In genomic region chr5:95664204-95664786, GRCh38 we compare ENCODE assay signal across 8 cellular contexts. TPM values are rescaled to one million over a fixed set of nuclear protein-coding genes. Genes with fewer than 3 reads are reported as not detected.
DNase-seq lines count a peak whose midpoint lies in the region; ATAC-seq, FAIRE-seq and TF ChIP-seq lines count a peak whose summit lies in the region.

No MANE protein-coding gene starts in this region.

- TF ChIP-seq POLR2A in GM18505 (IDR thresholded peaks at IDR 0.05; ENCODE audit: borderline replicate concordance, extremely low read depth, insufficient read depth, insufficient read length) = no peak

- TF ChIP-seq CTCF in 22Rv1 (IDR thresholded peaks at IDR 0.05) (peak; percentile 92), DOHH2 (IDR thresholded peaks at IDR 0.05; ENCODE audit: low read depth, low read length, poor library complexity, severe bottlenecking) (peak; percentile 78), ascending aorta (IDR thresholded peaks at IDR 0.05) (peak; percentile 60 to 81 (median 68))

- H3K79me2 ChIP-seq in DOHH2 (ENCODE audit: control insufficient read depth, low read length) = no peaks in the 10 kb centered on the region

- no peak overlapping the region for H3K4me2 ChIP-seq in DOHH2 (ENCODE audit: low read length)

- H3K27ac ChIP-seq in 22Rv1 (no peak overlapping the region), DOHH2 (ENCODE audit: low read depth, low read length) (no peak overlapping the region), ascending aorta (no peak overlapping the region)

- DNase-seq in NCI-H2227 treated with DMSO at 0.1 percent for 48 hours (lab: John Stamatoyannopoulos, UW) = peak; percentile 11
- DNase-seq in ascending aorta (ENCODE audit: low spot score in 2 of 2) = no peak
- peak; percentile 19 for DNase-seq in stimulated activated CD8-positive, alpha-beta memory T cell treated with anti-CD3 and anti-CD28 coated beads, Interleukin-12 subunit alpha, Interleukin-12 subunit beta, amount 100 ng/mL, for 1 hour (ENCODE audit: low read depth)

- intact Hi-C loops in ascending aorta (cut with DNase I) = loop anchor here (2.0 to 5.0 kb wide), 3 partner anchors 68 to 183 kb away; partner anchors contain the start of gene RHOBTB3

- H4K20me1 ChIP-seq in DOHH2 (ENCODE audit: control insufficient read depth, insufficient read depth, low read depth, low read length) = no peaks in the 10 kb centered on the region

- H3K9me3 ChIP-seq in DOHH2 (ENCODE audit: control insufficient read depth, insufficient read depth, low read length) (no peaks in the 10 kb centered on the region), ascending aorta (no peaks in the 10 kb centered on the region)

- peak; percentile 99 for FAIRE-seq in islet of Langerhans (lab: Jason Lieb, UNC)

- H3K4me3 ChIP-seq in DOHH2 (ENCODE audit: low read length) = no peak overlapping the region
- H3K4me3 ChIP-seq in ascending aorta = no peak overlapping the region

- no peaks in the 10 kb centered on the region for H3F3A ChIP-seq in DOHH2 (ENCODE audit: control insufficient read depth, insufficient read depth)

- H3K27me3 ChIP-seq in DOHH2 (ENCODE audit: control insufficient read depth, low read length) (no peaks in the 10 kb centered on the region), ascending aorta (no peaks in the 10 kb centered on the region)

- H3K4me1 ChIP-seq in DOHH2 (ENCODE audit: control insufficient read depth, low read length) (no peaks in the 10 kb centered on the region), ascending aorta (no peaks in the 10 kb centered on the region)

- H3K36me3 ChIP-seq in DOHH2 (ENCODE audit: control insufficient read depth, low read length) = no peaks in the 10 kb centered on the region
- no peaks in the 10 kb centered on the region for H3K36me3 ChIP-seq in ascending aorta

- no peak for ATAC-seq in GM18505 (IDR thresholded peaks at IDR 0.05; ENCODE audit: unreplicated experiment)
- no peak for ATAC-seq in HG02623 (IDR thresholded peaks at IDR 0.05; ENCODE audit: unreplicated experiment)

- H3K9me2 ChIP-seq in DOHH2 (replicated peaks; ENCODE audit: control insufficient read depth, low read length) = no peaks in the 10 kb centered on the region

RNA-seq across cellular contexts. Expression of gene RFESD, which starts 17.7 kb away (rescaled TPM):
- total RNA-seq in ascending aorta = not detected

RNA-seq across cellular contexts. Expression of gene SPATA9, which starts 18.5 kb away (rescaled TPM):
- total RNA-seq in ascending aorta = not detected

RNA-seq across cellular contexts. Expression of gene GPR150, which starts 44.4 kb away (rescaled TPM):
- 9.6 TPM for total RNA-seq in ascending aorta

Comparison
In these comparisons a context has a peak if more than half of its experiments do, and no peak if none do; other contexts are left out.
1. DNase-seq: peak in NCI-H2227 treated with DMSO at 0.1 percent for 48 hours (single experiment) and stimulated activated CD8-positive, alpha-beta memory T cell treated with anti-CD3 and anti-CD28 coated beads, Interleukin-12 subunit alpha, Interleukin-12 subunit beta, amount 100 ng/mL, for 1 hour (single experiment); none in ascending aorta (0 of 2).
2. Peak in every context shown above with its lines, with median percentiles within 50 percentile points of each other: CTCF ChIP-seq.